19 cellular contexts compared by ENCODE assay signal in genomic region chr14:100526632-100527031, GRCh38.
DNase-seq lines count a peak whose midpoint lies in the region; ATAC-seq, FAIRE-seq and TF ChIP-seq lines count a peak whose summit lies in the region.
"Had no signal": no experiment of that assay in that cellular context is flagged by ENCODE, and none has a peak within 500 bp of the region (broad histone marks: within the 10 kb centered on the region; RNA-seq: fewer than 3 reads in every experiment).

No MANE protein-coding gene starts in this region.

- ATAC-seq in A549 = no peak
- ATAC-seq: left lobe of liver, mucosa of descending colon had no signal

- no peak overlapping the region for H2AFZ ChIP-seq in neuronal stem cell (ENCODE audit: low read length)

- peak overlapping the region; percentile 66 for H3K9ac ChIP-seq in neuronal stem cell (ENCODE audit: low read depth, low read length, poor library complexity)

- H3K36me3 ChIP-seq in bronchial epithelial cell (ENCODE audit: control insufficient read depth, insufficient read depth, low read length) = peaks cover 2% of the 10 kb centered on the region
- peaks cover 4 to 6% of the 10 kb centered on the region in 2 donors for H3K36me3 ChIP-seq in neuronal stem cell (replicated peaks in 1 of 2; ENCODE audit: control insufficient read depth in 2 of 2, insufficient read depth in 2 of 2, low read length in 2 of 2)
- H3K36me3 ChIP-seq in esophagus squamous epithelium = peaks cover 0 to 41% (median 5%) of the 10 kb centered on the region in 3 donors
- H3K36me3 ChIP-seq: SJSA1 had no signal

- H3K4me3 ChIP-seq in A549 (no peak overlapping the region), bronchial epithelial cell (ENCODE audit: low read depth, low read length) (no peak overlapping the region), neuronal stem cell (ENCODE audit: low read length in 2 of 2) (peak overlapping the region in 1 of 2 donors; percentile 2), esophagus squamous epithelium (no peak overlapping the region)
- H3K4me3 ChIP-seq: mucosa of descending colon, SJSA1, thoracic aorta had no signal

- H3K4ac ChIP-seq in neuronal stem cell (ENCODE audit: low read length) = no peak overlapping the region

- no peak overlapping the region for H2BK15ac ChIP-seq in neuronal stem cell (ENCODE audit: low read length)

- no peak overlapping the region for H2BK5ac ChIP-seq in neuronal stem cell (ENCODE audit: low read length)

- no peak overlapping the region for H3K18ac ChIP-seq in neuronal stem cell (ENCODE audit: low read length)

- H4K91ac ChIP-seq in neuronal stem cell (ENCODE audit: low read depth, low read length, poor library complexity) = no peak overlapping the region

- TF ChIP-seq POLR2A in A549 (IDR thresholded peaks at IDR 0.05; ENCODE audit: low read length) (no peak), esophagus squamous epithelium (IDR thresholded peaks at IDR 0.05) (no peak)

- H3K27me3 ChIP-seq in bronchial epithelial cell (ENCODE audit: control insufficient read depth, insufficient read depth, low read length) (no peaks in the 10 kb centered on the region), neuronal stem cell (ENCODE audit: control insufficient read depth in 3 of 3, insufficient read depth in 3 of 3, low read depth in 1 of 3, low read length in 3 of 3) (no peaks in the 10 kb centered on the region), esophagus squamous epithelium (no peaks in the 10 kb centered on the region)
- H3K27me3 ChIP-seq: SJSA1 had no signal

- no peaks in the 10 kb centered on the region for H3K4me1 ChIP-seq in A549
- peaks cover 10 to 11% of the 10 kb centered on the region in 2 donors for H3K4me1 ChIP-seq in neuronal stem cell (ENCODE audit: control insufficient read depth in 2 of 2, insufficient read depth in 1 of 2, low read depth in 1 of 2, low read length in 2 of 2)
- no peaks in the 10 kb centered on the region for H3K4me1 ChIP-seq in esophagus squamous epithelium
- H3K4me1 ChIP-seq: SJSA1 had no signal

- H2BK12ac ChIP-seq in neuronal stem cell (ENCODE audit: low read length) = no peak overlapping the region

- POLR2A ChIA-PET in A549 (lab: Yijun Ruan, JAX) = no interaction called here

- H2AK5ac ChIP-seq in neuronal stem cell (ENCODE audit: low read depth, low read length) = no peak overlapping the region

- intact Hi-C loops in esophagus squamous epithelium (cut with DNase I) = no loop called here

- no peak for TF ChIP-seq CTCF in A549 (IDR thresholded peaks at IDR 0.05)
- no peak for TF ChIP-seq CTCF in bronchial epithelial cell (IDR thresholded peaks at IDR 0.05; ENCODE audit: insufficient read depth, low read length, severe bottlenecking)
- TF ChIP-seq CTCF in esophagus squamous epithelium (IDR thresholded peaks at IDR 0.05) = no peak

- H3K79me1 ChIP-seq in neuronal stem cell (ENCODE audit: low read depth, low read length) = peaks cover 2% of the 10 kb centered on the region

- no peaks in the 10 kb centered on the region for H3K9me3 ChIP-seq in A549
- peaks cover 0 to 4% of the 10 kb centered on the region in 2 donors for H3K9me3 ChIP-seq in neuronal stem cell (replicated peaks in 1 of 2; ENCODE audit: control insufficient read depth in 2 of 2, insufficient read depth in 1 of 2, low read depth in 1 of 2, low read length in 2 of 2)
- H3K9me3 ChIP-seq in esophagus squamous epithelium = no peaks in the 10 kb centered on the region
- H3K9me3 ChIP-seq: mucosa of descending colon, SJSA1, thoracic aorta had no signal

- peak overlapping the region; percentile 3 for H3K14ac ChIP-seq in neuronal stem cell (ENCODE audit: low read length)

- H3K4me2 ChIP-seq in A549 (no peak overlapping the region), neuronal stem cell (ENCODE audit: insufficient read depth, low read length, poor library complexity, severe bottlenecking) (no peak overlapping the region)

- TF ChIP-seq RAD21 in A549 (conservative IDR thresholded peaks at IDR 0.05 in 1 of 2, IDR thresholded peaks at IDR 0.05 in 1 of 2) = no peak

- peak overlapping the region; percentile 3 for H3K23ac ChIP-seq in neuronal stem cell (ENCODE audit: low read depth, low read length, poor library complexity)

- peak overlapping the region; percentile 21 for H4K8ac ChIP-seq in neuronal stem cell (ENCODE audit: low read depth, low read length)

- 96% methylated on average over 2 of the region's 2 CpGs for WGBS in A549 (ENCODE audit: missing lambda C conversion rate)
- no CpG with 5 or more reads among the region's 2 CpGs for WGBS in neuronal stem cell (ENCODE audit: extremely low coverage in 2 of 2, insufficient read length in 2 of 2, insufficient replicate concordance in 1 of 2), 2 donors
- 91 to 97% methylated on average over 2 of the region's 2 CpGs for WGBS in esophagus squamous epithelium, 2 donors

- H2BK120ac ChIP-seq in neuronal stem cell (ENCODE audit: low read depth, low read length) = no peak overlapping the region

- DNase-seq in A549 (ENCODE audit: low read depth in 1 of 2, low spot score in 1 of 2) = no peak
- peak; percentile 6 for DNase-seq in Daoy (ENCODE audit: low read depth)
- DNase-seq in bronchial epithelial cell (ENCODE audit: low read depth) = no peak
- no peak for DNase-seq in neuronal stem cell (ENCODE audit: low spot score)
- DNase-seq in stimulated activated CD4-positive, alpha-beta T cell treated with anti-CD3 and anti-CD28 coated beads, Interleukin-4, amount 100 ng/mL, for 24 hours = no peak
- no peak for DNase-seq in NCI-H510A treated with DMSO at 0.1 percent for 48 hours (lab: John Stamatoyannopoulos, UW)
- no peak for DNase-seq in NCI-H2029 (lab: John Stamatoyannopoulos, UW)
- no peak for DNase-seq in esophagus squamous epithelium (lab: John Stamatoyannopoulos, UW)
- DNase-seq: activated CD4-positive, alpha-beta T cell treated with anti-CD3 and anti-CD28 coated beads for 1 hour; KBM-7; mucosa of descending colon; NCI-H2081 treated with DMSO at 0.1 percent for 48 hours; NCI-H524 treated with DMSO at 0.1 percent for 48 hours; nucleus accumbens had no signal

- no peak for TF ChIP-seq EP300 in A549 (IDR thresholded peaks at IDR 0.05)

- H3K27ac ChIP-seq in A549 = no peak overlapping the region
- H3K27ac ChIP-seq in neuronal stem cell (replicated peaks; ENCODE audit: low read length) = no peak overlapping the region
- no peak overlapping the region for H3K27ac ChIP-seq in esophagus squamous epithelium
- H3K27ac ChIP-seq: SJSA1, thoracic aorta had no signal

- CTCF ChIA-PET in A549 (lab: Yijun Ruan, JAX) = interaction anchor here (1.5 to 2.9 kb wide), 2 partner anchors 32 to 127 kb away, joined by 3 to 14 read pairs; no protein-coding TSS in a partner anchor

- peak; percentile 32 for FAIRE-seq in A549 (lab: Jason Lieb, UNC)
- FAIRE-seq in bronchial epithelial cell (lab: Jason Lieb, UNC) = peak; percentile 100
- FAIRE-seq: frontal cortex, G401.6 had no signal

TF ChIP-seq in A549, 52 proteins besides CTCF, POLR2A, EP300 and RAD21:
- TF ChIP-seq JUNB (IDR thresholded peaks at IDR 0.05) = no peak
- TF ChIP-seq CHD2 (IDR thresholded peaks at IDR 0.05; ENCODE audit: low read length, partially characterized antibody) = no peak
- TF ChIP-seq HOXB13 (CRISPR knock-in tag; IDR thresholded peaks at IDR 0.05; ENCODE audit: low read depth) = no peak
TF ChIP-seq in A549: peak in this region for 0.
